1 cellular context compared by ENCODE assay signal in the genomic region with DNA sequence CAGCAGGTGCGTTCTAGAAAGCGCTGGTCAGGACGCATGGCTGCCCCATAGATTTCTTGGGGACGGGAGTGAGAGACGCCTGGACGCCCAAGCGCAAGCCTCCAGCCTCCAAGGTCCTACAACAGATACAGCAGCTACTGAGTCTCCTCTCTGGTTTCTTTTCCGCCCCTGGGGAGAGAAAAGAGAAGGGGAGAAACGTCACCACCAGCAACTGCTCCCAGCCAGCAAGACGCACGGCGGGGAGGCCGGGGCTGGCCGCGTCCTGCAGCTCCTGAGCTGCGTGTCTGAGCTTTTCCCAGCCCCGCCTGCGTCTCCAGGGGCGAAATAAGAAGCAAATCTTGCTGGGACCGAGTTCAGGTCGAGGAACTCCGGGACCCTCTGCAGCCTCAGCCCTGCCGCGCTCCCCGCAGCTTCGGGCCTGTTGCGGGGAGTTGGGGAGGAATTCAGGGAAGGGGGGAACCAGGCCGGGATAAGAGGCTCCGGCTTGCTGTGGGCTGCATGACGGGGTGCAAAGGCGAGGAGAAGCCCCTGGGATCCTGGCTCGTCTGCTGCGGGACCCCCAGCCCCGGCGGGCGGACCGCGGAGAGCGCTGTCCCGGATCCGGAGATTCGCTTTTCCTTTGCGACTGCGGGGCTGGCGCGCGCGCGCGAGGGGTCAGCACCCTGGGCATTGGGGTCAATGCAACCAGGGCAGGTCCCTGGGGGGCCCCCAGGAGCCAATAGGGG.
TF ChIP-seq lines count a peak whose summit lies in the region.

No MANE protein-coding gene starts in this region.

TF ChIP-seq in K562, 482 proteins besides CTCF, POLR2A, EP300 and RAD21 (continued from another document):
- TF ChIP-seq TBL1XR1 (IDR thresholded peaks at IDR 0.05; ENCODE audit: low read length in 2 of 2) (no peak), ZNF140 (CRISPR knock-in tag; IDR thresholded peaks at IDR 0.05) (no peak)
